Comparison of ENCODE assay signal across 2 cellular contexts in genomic region chr20:32859961-32860360, GRCh38.
TF ChIP-seq lines count a peak whose summit lies in the region.

No MANE protein-coding gene starts in this region.

TF ChIP-seq in HepG2, 621 proteins besides CTCF, POLR2A, EP300 and RAD21:
- TF ChIP-seq MYPOP (CRISPR knock-in tag; IDR thresholded peaks at IDR 0.05) = no peak
- peak; percentile 27; the same call in 1 of the 2 replicates for TF ChIP-seq POLR2G (IDR thresholded peaks at IDR 0.05; ENCODE audit: low read depth, low read length)

TF ChIP-seq in IMR-90, 13 proteins besides CTCF, POLR2A, EP300 and RAD21:
- TF ChIP-seq RCOR1 (IDR thresholded peaks at IDR 0.05; ENCODE audit: insufficient replicate concordance, low read length) (no peak), MXI1 (IDR thresholded peaks at IDR 0.05; ENCODE audit: borderline replicate concordance, low read depth, low read length) (no peak), RFX5 (IDR thresholded peaks at IDR 0.05; ENCODE audit: low read depth, low read length) (no peak), SMC3 (IDR thresholded peaks at IDR 0.05; ENCODE audit: low read depth, low read length) (no peak), USF2 (IDR thresholded peaks at IDR 0.05; ENCODE audit: low read depth, low read length) (no peak), MAFK (IDR thresholded peaks at IDR 0.05; ENCODE audit: low read depth, low read length) (no peak), NFE2L2 (IDR thresholded peaks at IDR 0.05; ENCODE audit: low read depth, low read length) (no peak), MAZ (IDR thresholded peaks at IDR 0.05; ENCODE audit: borderline replicate concordance, low read depth, low read length) (no peak), CHD1 (IDR thresholded peaks at IDR 0.05; ENCODE audit: low read depth, low read length) (no peak), CEBPB (IDR thresholded peaks at IDR 0.05; ENCODE audit: low read depth, low read length) (no peak), FOS (IDR thresholded peaks at IDR 0.05; ENCODE audit: low read depth, low read length) (no peak), BHLHE40 (IDR thresholded peaks at IDR 0.05; ENCODE audit: low read depth, low read length) (no peak)
- TF ChIP-seq, protein P1, sequence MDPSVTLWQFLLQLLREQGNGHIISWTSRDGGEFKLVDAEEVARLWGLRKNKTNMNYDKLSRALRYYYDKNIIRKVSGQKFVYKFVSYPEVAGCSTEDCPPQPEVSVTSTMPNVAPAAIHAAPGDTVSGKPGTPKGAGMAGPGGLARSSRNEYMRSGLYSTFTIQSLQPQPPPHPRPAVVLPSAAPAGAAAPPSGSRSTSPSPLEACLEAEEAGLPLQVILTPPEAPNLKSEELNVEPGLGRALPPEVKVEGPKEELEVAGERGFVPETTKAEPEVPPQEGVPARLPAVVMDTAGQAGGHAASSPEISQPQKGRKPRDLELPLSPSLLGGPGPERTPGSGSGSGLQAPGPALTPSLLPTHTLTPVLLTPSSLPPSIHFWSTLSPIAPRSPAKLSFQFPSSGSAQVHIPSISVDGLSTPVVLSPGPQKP (IDR thresholded peaks at IDR 0.05; ENCODE audit: borderline replicate concordance, low read depth, low read length) = no peak
